18 cellular contexts compared by ENCODE assay signal in the genomic region with DNA sequence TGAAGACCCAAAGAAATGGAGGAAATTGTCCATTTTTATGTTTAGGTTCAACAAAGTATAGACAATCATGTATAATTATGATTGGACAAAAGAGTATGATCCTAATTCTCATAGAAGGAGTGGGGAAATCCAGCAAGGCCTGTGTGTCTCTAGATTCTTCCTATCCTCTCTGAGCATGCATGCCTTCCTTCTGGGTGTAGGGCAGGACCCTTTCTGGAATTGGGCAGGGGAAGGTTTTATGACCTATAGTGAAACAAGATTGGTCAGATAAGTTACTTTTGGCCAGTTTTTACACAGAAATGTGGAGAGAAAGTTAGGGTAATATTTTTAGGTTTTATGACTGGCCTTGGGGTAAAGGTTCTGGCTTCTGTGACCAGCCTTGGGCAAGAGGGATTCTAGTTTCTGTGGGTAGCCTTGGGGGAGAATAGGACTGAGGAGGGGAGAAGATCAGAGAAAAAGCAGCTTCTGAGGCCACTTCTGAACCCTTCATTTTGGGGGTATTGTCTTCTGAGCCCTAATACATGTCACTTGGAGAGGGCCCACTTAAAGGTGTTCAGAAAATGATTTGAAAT.
"Had no signal": no experiment of that assay in that cellular context is flagged by ENCODE, and none has a peak within 500 bp of the region (broad histone marks: within the 10 kb centered on the region; RNA-seq: fewer than 3 reads in every experiment).

No MANE protein-coding gene starts in this region.

- H3K27ac Mint-ChIP-seq: naive thymus-derived CD4-positive, alpha-beta T cell; type B pancreatic cell had no signal

- H3K4me3 ChIP-seq: coronary artery, heart left ventricle, spleen, suprapubic skin, thyroid gland had no signal

- H3K27me3 Mint-ChIP-seq: naive thymus-derived CD4-positive, alpha-beta T cell; type B pancreatic cell had no signal

- H3K9me3 Mint-ChIP-seq: type B pancreatic cell had no signal

- H3K27ac ChIP-seq: coronary artery, heart left ventricle, spleen, suprapubic skin, thyroid gland had no signal

- H3K9me3 ChIP-seq: heart left ventricle, spleen, suprapubic skin, thyroid gland had no signal

- ATAC-seq: esophagus mucosa; heart left ventricle; naive thymus-derived CD4-positive, alpha-beta T cell; sciatic nerve had no signal

- DNase-seq: effector CD8-positive, alpha-beta T cell; heart left ventricle; hippocampal formation; kidney glomerular epithelial cell; mammary epithelial cell; naive thymus-derived CD4-positive, alpha-beta T cell; posterior cingulate gyrus; spleen; stimulated activated CD4-positive, alpha-beta T cell treated with anti-CD3 and anti-CD28 coated beads, Interleukin-15, amount 100 ng/mL, for 24 hours; stimulated activated CD4-positive, alpha-beta T cell treated with anti-CD3 and anti-CD28 coated beads, Interleukin-1b, Interleukin-23, amount 100 ng/mL, for 48 hours; stimulated activated CD4-positive, alpha-beta T cell treated with anti-CD3 and anti-CD28 coated beads, Interleukin-4, amount 100 ng/mL, for 24 hours; stimulated activated naive CD4-positive, alpha-beta T cell; thyroid gland had no signal

- H3K4me1 ChIP-seq: suprapubic skin, thyroid gland had no signal

- H3K36me3 ChIP-seq: heart left ventricle, spleen, suprapubic skin, thyroid gland had no signal

- H3K27me3 ChIP-seq: heart left ventricle, spleen, suprapubic skin, thyroid gland had no signal

- H3K36me3 Mint-ChIP-seq: type B pancreatic cell had no signal

- H3K4me3 Mint-ChIP-seq: naive thymus-derived CD4-positive, alpha-beta T cell; type B pancreatic cell had no signal
